Comparison of ENCODE assay signal across 12 cellular contexts in genomic region chr2:162462911-162463310, GRCh38.
DNase-seq lines count a peak whose midpoint lies in the region; ATAC-seq and TF ChIP-seq lines count a peak whose summit lies in the region.
"Had no signal": no experiment of that assay in that cellular context is flagged by ENCODE, and none has a peak within 500 bp of the region (broad histone marks: within the 10 kb centered on the region; RNA-seq: fewer than 3 reads in every experiment).

No MANE protein-coding gene starts in this region.

- peaks cover 16% of the 10 kb centered on the region for H3K9me3 Mint-ChIP-seq in glutamatergic neuron (ENCODE audit: unreplicated experiment)
- H3K9me3 Mint-ChIP-seq: CD4-positive, alpha-beta T cell; H9 had no signal

- H3K4me1 Mint-ChIP-seq in glutamatergic neuron (ENCODE audit: low read depth, unreplicated experiment) = peaks cover 40% of the 10 kb centered on the region
- H3K4me1 Mint-ChIP-seq: H9 had no signal

- DNase-seq in M059J (ENCODE audit: low read depth) = peak; percentile 31
- DNase-seq in NCI-H82 (lab: John Stamatoyannopoulos, UW) = peak; percentile 16
- DNase-seq in glutamatergic neuron = no peak
- no peak for DNase-seq in NCI-H524 treated with DMSO at 0.1 percent for 48 hours (lab: John Stamatoyannopoulos, UW)
- DNase-seq in vagina (ENCODE audit: extremely low spot score in 2 of 2) = no peak
- DNase-seq: ACHN; Caco-2; CD4-positive, alpha-beta T cell; H9 had no signal

- H3K27ac Mint-ChIP-seq in glutamatergic neuron (ENCODE audit: unreplicated experiment) = peak overlapping the region; percentile 14
- H3K27ac Mint-ChIP-seq: CD4-positive, alpha-beta T cell; H9 had no signal

- TF ChIP-seq CTCF in glutamatergic neuron (IDR thresholded peaks at IDR 0.05; ENCODE audit: partially characterized antibody, unreplicated experiment) = no peak
- TF ChIP-seq CTCF in vagina (IDR thresholded peaks at IDR 0.05) = no peak

- H3K36me3 ChIP-seq in vagina = no peaks in the 10 kb centered on the region

- H3K36me3 Mint-ChIP-seq in glutamatergic neuron (ENCODE audit: unreplicated experiment) = no peaks in the 10 kb centered on the region

- TF ChIP-seq POLR2A in vagina (IDR thresholded peaks at IDR 0.05) = no peak

- peaks cover 10% of the 10 kb centered on the region for H3K27me3 Mint-ChIP-seq in glutamatergic neuron (ENCODE audit: unreplicated experiment)

- H3K9me3 ChIP-seq in vagina = no peaks in the 10 kb centered on the region
- H3K9me3 ChIP-seq: Caco-2 had no signal

- H3K4me3 ChIP-seq in vagina = no peak overlapping the region

- no peak overlapping the region for H3K27ac ChIP-seq in vagina
- H3K27ac ChIP-seq: C4-2B, HL-60 had no signal

- intact Hi-C loops in vagina (cut with DNase I) = no loop called here

- no peaks in the 10 kb centered on the region for H3K27me3 ChIP-seq in vagina

- H3K4me1 ChIP-seq in vagina = no peaks in the 10 kb centered on the region
- H3K4me1 ChIP-seq: Caco-2 had no signal

- no peak overlapping the region for H3K4me3 Mint-ChIP-seq in glutamatergic neuron (ENCODE audit: unreplicated experiment)
- H3K4me3 Mint-ChIP-seq: CD4-positive, alpha-beta T cell; H9 had no signal

- ATAC-seq in HG02798 (IDR thresholded peaks at IDR 0.05; ENCODE audit: poor library complexity, unreplicated experiment) = no peak

Comparison
In these comparisons a context has a peak if more than half of its experiments do, and no peak if none do; other contexts are left out.
1. DNase-seq: peak in M059J (single experiment) and NCI-H82 (single experiment); none in glutamatergic neuron (single experiment), NCI-H524 treated with DMSO at 0.1 percent for 48 hours (single experiment) and vagina (0 of 2).